ENCODE assay signal across 1 cellular context in the genomic region with DNA sequence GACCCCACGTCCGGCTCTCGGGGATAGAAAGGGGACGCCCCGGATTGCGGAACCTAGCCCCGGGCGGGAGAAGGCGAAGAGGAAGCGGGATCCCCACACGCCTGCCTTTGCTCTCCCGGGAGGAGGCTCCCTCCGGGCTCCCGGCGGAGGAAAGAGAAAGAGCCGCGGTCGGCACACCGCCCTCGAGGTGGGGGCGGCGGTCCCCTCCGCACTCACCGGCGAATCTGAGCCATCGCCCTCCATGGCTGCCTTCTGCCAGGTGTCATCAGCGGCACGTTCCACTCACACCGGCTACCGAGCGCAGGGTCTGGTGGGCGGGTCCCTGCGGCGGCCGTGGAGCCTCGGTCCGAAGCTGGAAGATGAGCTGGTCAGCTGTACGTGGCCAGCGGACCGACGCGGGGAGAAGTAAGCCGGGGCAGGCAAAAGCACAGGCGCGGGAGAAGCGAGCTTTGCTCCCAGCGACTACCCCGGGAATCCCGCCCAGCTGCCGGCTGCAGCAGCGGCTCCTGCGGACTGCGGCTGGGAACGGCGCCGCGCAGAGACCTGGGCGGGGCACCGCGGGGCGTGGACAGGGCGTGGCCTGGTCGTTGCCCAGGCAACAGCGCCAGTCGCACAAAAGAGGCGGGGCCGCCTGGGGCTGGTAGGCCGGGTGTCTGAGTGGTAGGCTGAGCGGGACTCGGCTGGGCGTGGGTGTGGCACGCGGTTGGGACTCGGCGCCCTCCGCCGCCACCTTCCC.
TF ChIP-seq lines count a peak whose summit lies in the region.

A gene with protein sequence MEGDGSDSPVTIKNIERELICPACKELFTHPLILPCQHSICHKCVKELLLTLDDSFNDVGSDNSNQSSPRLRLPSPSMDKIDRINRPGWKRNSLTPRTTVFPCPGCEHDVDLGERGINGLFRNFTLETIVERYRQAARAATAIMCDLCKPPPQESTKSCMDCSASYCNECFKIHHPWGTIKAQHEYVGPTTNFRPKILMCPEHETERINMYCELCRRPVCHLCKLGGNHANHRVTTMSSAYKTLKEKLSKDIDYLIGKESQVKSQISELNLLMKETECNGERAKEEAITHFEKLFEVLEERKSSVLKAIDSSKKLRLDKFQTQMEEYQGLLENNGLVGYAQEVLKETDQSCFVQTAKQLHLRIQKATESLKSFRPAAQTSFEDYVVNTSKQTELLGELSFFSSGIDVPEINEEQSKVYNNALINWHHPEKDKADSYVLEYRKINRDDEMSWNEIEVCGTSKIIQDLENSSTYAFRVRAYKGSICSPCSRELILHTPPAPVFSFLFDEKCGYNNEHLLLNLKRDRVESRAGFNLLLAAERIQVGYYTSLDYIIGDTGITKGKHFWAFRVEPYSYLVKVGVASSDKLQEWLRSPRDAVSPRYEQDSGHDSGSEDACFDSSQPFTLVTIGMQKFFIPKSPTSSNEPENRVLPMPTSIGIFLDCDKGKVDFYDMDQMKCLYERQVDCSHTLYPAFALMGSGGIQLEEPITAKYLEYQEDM (minus strand): TSS at position 517 of the 736 bp plus-strand sequence. CDS start 274 bp downstream, at position 243.

TF ChIP-seq in HepG2, 621 proteins besides CTCF, POLR2A, EP300 and RAD21 (continued from another document and continues in another):
- TF ChIP-seq, protein P1, sequence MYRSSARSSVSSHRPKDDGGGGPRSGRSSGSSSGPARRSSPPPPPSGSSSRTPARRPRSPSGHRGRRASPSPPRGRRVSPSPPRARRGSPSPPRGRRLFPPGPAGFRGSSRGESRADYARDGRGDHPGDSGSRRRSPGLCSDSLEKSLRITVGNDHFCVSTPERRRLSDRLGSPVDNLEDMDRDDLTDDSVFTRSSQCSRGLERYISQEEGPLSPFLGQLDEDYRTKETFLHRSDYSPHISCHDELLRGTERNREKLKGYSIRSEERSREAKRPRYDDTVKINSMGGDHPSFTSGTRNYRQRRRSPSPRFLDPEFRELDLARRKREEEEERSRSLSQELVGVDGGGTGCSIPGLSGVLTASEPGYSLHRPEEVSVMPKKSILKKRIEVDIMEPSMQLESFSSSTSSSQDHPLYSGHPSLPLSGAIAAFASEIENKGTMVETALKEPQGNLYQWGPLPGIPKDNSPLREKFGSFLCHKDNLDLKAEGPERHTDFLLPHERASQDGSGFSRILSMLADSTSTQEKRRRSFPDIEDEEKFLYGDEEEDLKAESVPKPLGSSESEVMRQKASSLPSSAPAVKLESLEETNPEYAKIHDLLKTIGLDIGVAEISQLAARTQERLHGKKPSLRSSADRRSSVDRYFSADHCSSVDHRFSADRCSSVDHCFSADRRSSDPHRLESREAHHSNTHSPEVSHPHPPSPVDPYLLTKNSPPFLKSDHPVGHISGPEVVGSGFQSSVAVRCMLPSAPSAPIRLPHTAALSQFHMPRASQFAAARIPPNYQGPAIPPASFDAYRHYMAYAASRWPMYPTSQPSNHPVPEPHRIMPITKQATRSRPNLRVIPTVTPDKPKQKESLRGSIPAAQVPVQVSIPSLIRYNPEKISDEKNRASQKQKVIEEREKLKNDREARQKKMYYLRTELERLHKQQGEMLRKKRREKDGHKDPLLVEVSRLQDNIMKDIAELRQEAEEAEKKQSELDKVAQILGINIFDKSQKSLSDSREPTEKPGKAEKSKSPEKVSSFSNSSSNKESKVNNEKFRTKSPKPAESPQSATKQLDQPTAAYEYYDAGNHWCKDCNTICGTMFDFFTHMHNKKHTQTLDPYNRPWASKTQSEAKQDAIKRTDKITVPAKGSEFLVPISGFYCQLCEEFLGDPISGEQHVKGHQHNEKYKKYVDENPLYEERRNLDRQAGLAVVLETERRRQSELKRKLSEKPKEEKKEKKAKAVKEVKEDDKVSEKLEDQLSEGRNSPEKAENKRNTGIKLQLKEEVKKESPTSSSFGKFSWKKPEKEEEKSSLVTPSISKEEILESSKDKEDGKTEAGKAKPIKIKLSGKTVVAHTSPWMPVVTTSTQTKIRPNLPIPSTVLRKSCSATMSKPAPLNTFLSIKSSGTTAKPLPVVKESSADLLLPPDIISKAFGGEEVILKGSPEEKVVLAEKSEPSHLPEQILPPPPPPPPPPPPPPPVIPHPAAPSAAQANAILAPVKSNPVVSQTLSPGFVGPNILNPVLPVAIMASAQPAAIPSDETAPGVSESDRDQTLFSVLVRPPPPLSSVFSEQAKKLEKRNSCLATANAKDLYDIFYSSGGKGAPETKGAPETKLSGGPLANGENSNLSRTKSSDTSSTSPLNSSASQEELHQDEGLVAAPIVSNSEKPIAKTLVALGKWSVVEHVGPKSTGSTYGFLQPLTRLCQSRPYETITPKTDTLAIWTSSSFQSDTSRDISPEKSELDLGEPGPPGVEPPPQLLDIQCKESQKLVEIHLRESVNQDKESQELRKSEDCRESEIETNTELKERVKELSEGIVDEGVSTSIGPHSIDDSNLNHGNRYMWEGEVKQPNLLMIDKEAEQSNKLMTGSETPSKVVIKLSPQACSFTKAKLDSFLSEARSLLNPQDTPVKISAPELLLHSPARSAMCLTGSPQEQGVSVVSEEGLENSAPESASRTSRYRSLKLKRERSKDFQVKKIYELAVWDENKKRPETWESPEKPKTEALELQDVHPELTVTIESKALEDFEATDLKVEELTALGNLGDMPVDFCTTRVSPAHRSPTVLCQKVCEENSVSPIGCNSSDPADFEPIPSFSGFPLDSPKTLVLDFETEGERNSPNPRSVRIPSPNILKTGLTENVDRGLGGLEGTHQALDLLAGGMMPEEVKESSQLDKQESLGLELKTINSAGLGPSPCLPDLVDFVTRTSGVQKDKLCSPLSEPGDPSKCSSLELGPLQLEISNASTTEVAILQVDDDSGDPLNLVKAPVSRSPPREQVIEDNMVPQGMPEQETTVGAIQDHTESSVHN (CRISPR knock-in tag; IDR thresholded peaks at IDR 0.05): no peak
- TF ChIP-seq TEAD2 (CRISPR knock-in tag; IDR thresholded peaks at IDR 0.05) (no peak), REL (CRISPR knock-in tag; conservative IDR thresholded peaks at IDR 0.05) (no peak), MAZ (IDR thresholded peaks at IDR 0.05; ENCODE audit: borderline replicate concordance, low read depth, low read length) (no peak), MAZ (CRISPR knock-in tag; IDR thresholded peaks at IDR 0.05; ENCODE audit: low read depth) (peak; percentile 88), YY1 (IDR thresholded peaks at IDR 0.05; ENCODE audit: insufficient read depth, insufficient replicate concordance, low read depth, low read length) (peak; percentile 8), ZBTB7A (CRISPR knock-in tag; IDR thresholded peaks at IDR 0.05) (no peak), IKZF1 (IDR thresholded peaks at IDR 0.05) (no peak), ZBTB42 (CRISPR knock-in tag; IDR thresholded peaks at IDR 0.05) (no peak), SPEN (CRISPR knock-in tag; IDR thresholded peaks at IDR 0.05; ENCODE audit: low read depth) (peak; percentile 44; the same call in 1 of the 2 replicates), AGO2 (optimal IDR thresholded peaks at IDR 0.05; ENCODE audit: low read depth, low read length) (peak; percentile 32), NFE2L2 (IDR thresholded peaks at IDR 0.05; ENCODE audit: low read length) (no peak), ASH2L (IDR thresholded peaks at IDR 0.05; ENCODE audit: insufficient read length, low read depth, low read length) (peak; percentile 37), ZMYM2 (CRISPR knock-in tag; IDR thresholded peaks at IDR 0.05) (0 out of 2 replicates have a peak, but pooled peaks have one; percentile 43), NBN (conservative IDR thresholded peaks at IDR 0.05) (no peak), KDM3A (CRISPR knock-in tag; IDR thresholded peaks at IDR 0.05; ENCODE audit: low read depth) (no peak), MTF1 (CRISPR knock-in tag; IDR thresholded peaks at IDR 0.05) (no peak), ZSCAN9 (CRISPR knock-in tag; IDR thresholded peaks at IDR 0.05; ENCODE audit: borderline replicate concordance) (no peak), ZNF33A (CRISPR knock-in tag; IDR thresholded peaks at IDR 0.05; ENCODE audit: borderline replicate concordance) (no peak)
- TF ChIP-seq, protein P2, sequence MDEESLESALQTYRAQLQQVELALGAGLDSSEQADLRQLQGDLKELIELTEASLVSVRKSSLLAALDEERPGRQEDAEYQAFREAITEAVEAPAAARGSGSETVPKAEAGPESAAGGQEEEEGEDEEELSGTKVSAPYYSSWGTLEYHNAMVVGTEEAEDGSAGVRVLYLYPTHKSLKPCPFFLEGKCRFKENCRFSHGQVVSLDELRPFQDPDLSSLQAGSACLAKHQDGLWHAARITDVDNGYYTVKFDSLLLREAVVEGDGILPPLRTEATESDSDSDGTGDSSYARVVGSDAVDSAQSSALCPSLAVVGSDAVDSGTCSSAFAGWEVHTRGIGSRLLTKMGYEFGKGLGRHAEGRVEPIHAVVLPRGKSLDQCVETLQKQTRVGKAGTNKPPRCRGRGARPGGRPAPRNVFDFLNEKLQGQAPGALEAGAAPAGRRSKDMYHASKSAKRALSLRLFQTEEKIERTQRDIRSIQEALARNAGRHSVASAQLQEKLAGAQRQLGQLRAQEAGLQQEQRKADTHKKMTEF (CRISPR knock-in tag; IDR thresholded peaks at IDR 0.05): peak; percentile 74
- TF ChIP-seq, protein P3, sequence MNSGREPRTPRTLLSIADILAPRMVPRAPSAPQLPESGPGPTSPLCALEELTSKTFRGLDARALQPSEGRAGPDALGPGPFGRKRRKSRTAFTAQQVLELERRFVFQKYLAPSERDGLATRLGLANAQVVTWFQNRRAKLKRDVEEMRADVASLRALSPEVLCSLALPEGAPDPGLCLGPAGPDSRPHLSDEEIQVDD (CRISPR knock-in tag; IDR thresholded peaks at IDR 0.05; ENCODE audit: borderline replicate concordance): no peak; the same call in 1 of the 2 replicates
- TF ChIP-seq, protein P4, sequence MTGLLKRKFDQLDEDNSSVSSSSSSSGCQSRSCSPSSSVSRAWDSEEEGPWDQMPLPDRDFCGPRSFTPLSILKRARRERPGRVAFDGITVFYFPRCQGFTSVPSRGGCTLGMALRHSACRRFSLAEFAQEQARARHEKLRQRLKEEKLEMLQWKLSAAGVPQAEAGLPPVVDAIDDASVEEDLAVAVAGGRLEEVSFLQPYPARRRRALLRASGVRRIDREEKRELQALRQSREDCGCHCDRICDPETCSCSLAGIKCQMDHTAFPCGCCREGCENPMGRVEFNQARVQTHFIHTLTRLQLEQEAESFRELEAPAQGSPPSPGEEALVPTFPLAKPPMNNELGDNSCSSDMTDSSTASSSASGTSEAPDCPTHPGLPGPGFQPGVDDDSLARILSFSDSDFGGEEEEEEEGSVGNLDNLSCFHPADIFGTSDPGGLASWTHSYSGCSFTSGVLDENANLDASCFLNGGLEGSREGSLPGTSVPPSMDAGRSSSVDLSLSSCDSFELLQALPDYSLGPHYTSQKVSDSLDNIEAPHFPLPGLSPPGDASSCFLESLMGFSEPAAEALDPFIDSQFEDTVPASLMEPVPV (CRISPR knock-in tag; IDR thresholded peaks at IDR 0.05): 0 out of 2 replicates have a peak, but pooled peaks have one; percentile 90
- TF ChIP-seq, protein P5, sequence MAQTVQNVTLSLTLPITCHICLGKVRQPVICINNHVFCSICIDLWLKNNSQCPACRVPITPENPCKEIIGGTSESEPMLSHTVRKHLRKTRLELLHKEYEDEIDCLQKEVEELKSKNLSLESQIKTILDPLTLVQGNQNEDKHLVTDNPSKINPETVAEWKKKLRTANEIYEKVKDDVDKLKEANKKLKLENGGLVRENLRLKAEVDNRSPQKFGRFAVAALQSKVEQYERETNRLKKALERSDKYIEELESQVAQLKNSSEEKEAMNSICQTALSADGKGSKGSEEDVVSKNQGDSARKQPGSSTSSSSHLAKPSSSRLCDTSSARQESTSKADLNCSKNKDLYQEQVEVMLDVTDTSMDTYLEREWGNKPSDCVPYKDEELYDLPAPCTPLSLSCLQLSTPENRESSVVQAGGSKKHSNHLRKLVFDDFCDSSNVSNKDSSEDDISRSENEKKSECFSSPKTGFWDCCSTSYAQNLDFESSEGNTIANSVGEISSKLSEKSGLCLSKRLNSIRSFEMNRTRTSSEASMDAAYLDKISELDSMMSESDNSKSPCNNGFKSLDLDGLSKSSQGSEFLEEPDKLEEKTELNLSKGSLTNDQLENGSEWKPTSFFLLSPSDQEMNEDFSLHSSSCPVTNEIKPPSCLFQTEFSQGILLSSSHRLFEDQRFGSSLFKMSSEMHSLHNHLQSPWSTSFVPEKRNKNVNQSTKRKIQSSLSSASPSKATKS (CRISPR knock-in tag; IDR thresholded peaks at IDR 0.05): no peak
- TF ChIP-seq, protein P6, sequence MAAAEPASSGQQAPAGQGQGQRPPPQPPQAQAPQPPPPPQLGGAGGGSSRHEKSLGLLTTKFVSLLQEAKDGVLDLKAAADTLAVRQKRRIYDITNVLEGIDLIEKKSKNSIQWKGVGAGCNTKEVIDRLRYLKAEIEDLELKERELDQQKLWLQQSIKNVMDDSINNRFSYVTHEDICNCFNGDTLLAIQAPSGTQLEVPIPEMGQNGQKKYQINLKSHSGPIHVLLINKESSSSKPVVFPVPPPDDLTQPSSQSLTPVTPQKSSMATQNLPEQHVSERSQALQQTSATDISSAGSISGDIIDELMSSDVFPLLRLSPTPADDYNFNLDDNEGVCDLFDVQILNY (CRISPR knock-in tag; conservative IDR thresholded peaks at IDR 0.05): 0 out of 2 replicates have a peak, but pooled peaks have one; percentile 21
- TF ChIP-seq, protein P7, sequence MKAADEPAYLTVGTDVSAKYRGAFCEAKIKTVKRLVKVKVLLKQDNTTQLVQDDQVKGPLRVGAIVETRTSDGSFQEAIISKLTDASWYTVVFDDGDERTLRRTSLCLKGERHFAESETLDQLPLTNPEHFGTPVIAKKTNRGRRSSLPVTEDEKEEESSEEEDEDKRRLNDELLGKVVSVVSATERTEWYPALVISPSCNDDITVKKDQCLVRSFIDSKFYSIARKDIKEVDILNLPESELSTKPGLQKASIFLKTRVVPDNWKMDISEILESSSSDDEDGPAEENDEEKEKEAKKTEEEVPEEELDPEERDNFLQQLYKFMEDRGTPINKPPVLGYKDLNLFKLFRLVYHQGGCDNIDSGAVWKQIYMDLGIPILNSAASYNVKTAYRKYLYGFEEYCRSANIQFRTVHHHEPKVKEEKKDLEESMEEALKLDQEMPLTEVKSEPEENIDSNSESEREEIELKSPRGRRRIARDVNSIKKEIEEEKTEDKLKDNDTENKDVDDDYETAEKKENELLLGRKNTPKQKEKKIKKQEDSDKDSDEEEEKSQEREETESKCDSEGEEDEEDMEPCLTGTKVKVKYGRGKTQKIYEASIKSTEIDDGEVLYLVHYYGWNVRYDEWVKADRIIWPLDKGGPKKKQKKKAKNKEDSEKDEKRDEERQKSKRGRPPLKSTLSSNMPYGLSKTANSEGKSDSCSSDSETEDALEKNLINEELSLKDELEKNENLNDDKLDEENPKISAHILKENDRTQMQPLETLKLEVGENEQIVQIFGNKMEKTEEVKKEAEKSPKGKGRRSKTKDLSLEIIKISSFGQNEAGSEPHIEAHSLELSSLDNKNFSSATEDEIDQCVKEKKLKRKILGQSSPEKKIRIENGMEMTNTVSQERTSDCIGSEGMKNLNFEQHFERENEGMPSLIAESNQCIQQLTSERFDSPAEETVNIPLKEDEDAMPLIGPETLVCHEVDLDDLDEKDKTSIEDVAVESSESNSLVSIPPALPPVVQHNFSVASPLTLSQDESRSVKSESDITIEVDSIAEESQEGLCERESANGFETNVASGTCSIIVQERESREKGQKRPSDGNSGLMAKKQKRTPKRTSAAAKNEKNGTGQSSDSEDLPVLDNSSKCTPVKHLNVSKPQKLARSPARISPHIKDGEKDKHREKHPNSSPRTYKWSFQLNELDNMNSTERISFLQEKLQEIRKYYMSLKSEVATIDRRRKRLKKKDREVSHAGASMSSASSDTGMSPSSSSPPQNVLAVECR (CRISPR knock-in tag; IDR thresholded peaks at IDR 0.05; ENCODE audit: borderline replicate concordance): peak; percentile 91
- TF ChIP-seq, protein P8, sequence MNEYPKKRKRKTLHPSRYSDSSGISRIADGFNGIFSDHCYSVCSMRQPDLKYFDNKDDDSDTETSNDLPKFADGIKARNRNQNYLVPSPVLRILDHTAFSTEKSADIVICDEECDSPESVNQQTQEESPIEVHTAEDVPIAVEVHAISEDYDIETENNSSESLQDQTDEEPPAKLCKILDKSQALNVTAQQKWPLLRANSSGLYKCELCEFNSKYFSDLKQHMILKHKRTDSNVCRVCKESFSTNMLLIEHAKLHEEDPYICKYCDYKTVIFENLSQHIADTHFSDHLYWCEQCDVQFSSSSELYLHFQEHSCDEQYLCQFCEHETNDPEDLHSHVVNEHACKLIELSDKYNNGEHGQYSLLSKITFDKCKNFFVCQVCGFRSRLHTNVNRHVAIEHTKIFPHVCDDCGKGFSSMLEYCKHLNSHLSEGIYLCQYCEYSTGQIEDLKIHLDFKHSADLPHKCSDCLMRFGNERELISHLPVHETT (CRISPR knock-in tag; conservative IDR thresholded peaks at IDR 0.05): no peak
